Comparison of ENCODE assay signal across 8 cellular contexts in the genomic region with DNA sequence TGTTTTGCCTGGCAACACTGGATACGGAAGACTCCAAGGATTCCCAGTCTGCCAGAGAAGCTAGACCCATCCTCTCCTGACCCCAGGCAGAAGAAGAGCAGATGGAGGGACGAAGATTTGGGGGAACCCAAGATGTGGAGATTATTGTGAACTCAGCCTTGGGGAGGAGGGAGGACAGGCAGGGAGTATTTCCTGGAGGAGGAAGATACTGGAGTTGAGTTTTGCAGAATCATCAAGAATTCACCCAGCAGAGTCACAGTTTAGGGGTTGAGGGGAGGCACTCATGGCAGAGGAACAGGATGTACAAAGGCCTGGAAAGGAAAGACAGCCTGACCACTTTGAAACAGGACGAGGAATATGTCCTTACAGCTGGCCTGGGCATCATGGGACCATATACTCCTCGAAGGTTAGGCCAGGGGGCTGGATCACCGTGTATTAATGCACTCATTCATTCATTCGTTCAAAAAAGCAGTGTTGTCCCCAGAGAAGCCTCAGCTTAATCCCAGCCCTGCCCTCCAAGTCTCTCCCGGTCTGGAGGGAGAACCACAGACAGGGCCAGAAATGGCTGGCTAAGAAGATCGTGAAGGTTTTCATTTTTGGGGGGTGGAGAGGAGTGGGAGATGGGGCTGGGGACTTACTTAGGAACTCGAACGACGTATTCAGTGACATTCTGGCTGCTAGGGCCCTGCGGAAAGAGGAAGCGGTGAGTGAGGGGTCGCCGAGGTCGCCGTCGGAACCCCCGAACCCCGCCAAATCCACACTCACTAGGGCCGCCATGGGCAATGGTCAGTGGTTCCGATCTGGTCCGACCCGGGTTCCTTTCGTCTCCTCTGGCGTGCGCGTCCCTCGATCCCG. TPM values are rescaled to one million over a fixed set of nuclear protein-coding genes. Genes with fewer than 3 reads are reported as not detected.
DNase-seq lines count a peak whose midpoint lies in the region; ATAC-seq and TF ChIP-seq lines count a peak whose summit lies in the region.

No MANE protein-coding gene starts in this region.

- H2AFZ ChIP-seq in fibroblast of lung (ENCODE audit: low read length): peak overlapping the region; percentile 75

- peaks cover 19% of the 10 kb centered on the region for H3K79me2 ChIP-seq in fibroblast of lung (ENCODE audit: control insufficient read depth, insufficient read depth, low read length)

- H3K36me3 ChIP-seq in SK-N-MC (ENCODE audit: insufficient read depth, low read length) (peaks cover 35% of the 10 kb centered on the region), fibroblast of lung (ENCODE audit: control insufficient read depth, insufficient read depth, low read length) (peaks cover 12% of the 10 kb centered on the region)

- H3K4me3 ChIP-seq in SK-N-MC (peak overlapping the region; percentile 81), fibroblast of lung (replicated peaks in 1 of 4; ENCODE audit: control extremely low read depth in 1 of 4, insufficient read depth in 1 of 4, low read depth in 3 of 4, low read length in 4 of 4) (peak overlapping the region; percentile 66 to 94 (median 84)), skeletal muscle cell (ENCODE audit: low read depth, low read length) (peak overlapping the region; percentile 88)

- no peaks in the 10 kb centered on the region for H3K9me3 ChIP-seq in SK-N-MC (ENCODE audit: low read depth, low read length)
- H3K9me3 ChIP-seq in fibroblast of lung (ENCODE audit: control insufficient read depth, insufficient read depth, low read depth, low read length): no peaks in the 10 kb centered on the region

- H3K27me3 ChIP-seq in fibroblast of lung (ENCODE audit: control insufficient read depth, insufficient read depth, low read length): no peaks in the 10 kb centered on the region

- peak; percentile 6 for ATAC-seq in GM21515 (IDR thresholded peaks at IDR 0.05; ENCODE audit: unreplicated experiment)
- ATAC-seq in GM21825 (IDR thresholded peaks at IDR 0.05; ENCODE audit: unreplicated experiment): no peak

- H3K27ac ChIP-seq in SK-N-MC (peak overlapping the region; percentile 46; the same call in 1 of the 2 replicates), fibroblast of lung (ENCODE audit: insufficient read depth, low read length) (peak overlapping the region; percentile 94)

- no peaks in the 10 kb centered on the region for H4K20me1 ChIP-seq in fibroblast of lung (ENCODE audit: control insufficient read depth, extremely low read depth, insufficient read depth, low read length)

- H3K4me2 ChIP-seq in fibroblast of lung (ENCODE audit: extremely low read depth, insufficient read depth, low read length): peak overlapping the region; percentile 99

- DNase-seq in SK-N-MC (ENCODE audit: low read depth, low spot score) (no peak), fibroblast of lung (ENCODE audit: low read depth in 2 of 2) (no peak), skeletal muscle cell (ENCODE audit: low read depth) (no peak), A172 (ENCODE audit: low spot score) (no peak), NOMO-1 (lab: John Stamatoyannopoulos, UW; ENCODE audit: unreplicated experiment in 2 of 2) (no peak), NCI-H524 treated with DMSO at 0.1 percent for 48 hours (lab: John Stamatoyannopoulos, UW) (no peak)

- no peak for TF ChIP-seq CTCF in fibroblast of lung (conservative IDR thresholded peaks at IDR 0.05 in 1 of 2, IDR thresholded peaks at IDR 0.05 in 1 of 2; ENCODE audit: low read depth in 1 of 2, low read length in 2 of 2)

- peaks cover 5% of the 10 kb centered on the region for H3K4me1 ChIP-seq in fibroblast of lung (ENCODE audit: control insufficient read depth, extremely low read depth, insufficient read depth, low read length)

- H3K9ac ChIP-seq in SK-N-MC (ENCODE audit: insufficient read length) (peak overlapping the region; percentile 87), fibroblast of lung (ENCODE audit: insufficient read depth, low read length) (peak overlapping the region; percentile 91)

RNA-seq across cellular contexts. Expression of a gene that starts 0.5 kb away (rescaled TPM):
- 50.4 and 52.1 TPM in 2 replicates for total RNA-seq in fibroblast of lung
- 43.0 and 54.5 TPM in 2 replicates for polyA plus RNA-seq in fibroblast of lung
- 61.7 and 65.1 TPM in 2 replicates for polyA plus RNA-seq in fibroblast of lung (2012)
- polyA minus RNA-seq in fibroblast of lung (ENCODE audit: low replicate concordance): 31.7 and 43.2 TPM in 2 replicates
- total RNA-seq in A172 (2014; rRNA removed; shearing (Covaris generic)): 76.6 and 93.8 TPM in 2 replicates

RNA-seq across cellular contexts. Expression of a gene that starts 16.7 kb away (rescaled TPM):
- 0.99 and 1.8 TPM in 2 replicates for total RNA-seq in fibroblast of lung
- 0.25 and 0.36 TPM in 2 replicates for polyA plus RNA-seq in fibroblast of lung
- polyA plus RNA-seq in fibroblast of lung (2012): 0.72 and 0.74 TPM in 2 replicates
- 0.85 and 1.3 TPM in 2 replicates for polyA minus RNA-seq in fibroblast of lung (ENCODE audit: low replicate concordance)
- total RNA-seq in A172 (2014; rRNA removed; shearing (Covaris generic)): 1.8 and 2.3 TPM in 2 replicates

RNA-seq across cellular contexts. Expression of a gene that starts 19.9 kb away (rescaled TPM):
- 26.5 and 28.9 TPM in 2 replicates for total RNA-seq in fibroblast of lung
- 6.3 and 9.5 TPM in 2 replicates for polyA plus RNA-seq in fibroblast of lung
- 35.2 and 37.5 TPM in 2 replicates for polyA plus RNA-seq in fibroblast of lung (2012)
- polyA minus RNA-seq in fibroblast of lung (ENCODE audit: low replicate concordance): 11.5 and 15.5 TPM in 2 replicates
- 63.5 and 66.2 TPM in 2 replicates for total RNA-seq in A172 (2014; rRNA removed; shearing (Covaris generic))

RNA-seq across cellular contexts. Expression of a gene that starts 31.1 kb away (rescaled TPM):
- total RNA-seq in fibroblast of lung: 39.8 and 54.7 TPM in 2 replicates
- polyA plus RNA-seq in fibroblast of lung: 34.0 and 37.8 TPM in 2 replicates
- 65.4 and 94.6 TPM in 2 replicates for polyA plus RNA-seq in fibroblast of lung (2012)
- polyA minus RNA-seq in fibroblast of lung (ENCODE audit: low replicate concordance): 53.9 and 78.1 TPM in 2 replicates
- total RNA-seq in A172 (2014; rRNA removed; shearing (Covaris generic)): 111 and 113 TPM in 2 replicates

RNA-seq across cellular contexts. Expression of a gene that starts 32.2 kb away (rescaled TPM):
- total RNA-seq in fibroblast of lung: 84.7 and 93.5 TPM in 2 replicates
- 66.0 and 101 TPM in 2 replicates for polyA plus RNA-seq in fibroblast of lung
- polyA plus RNA-seq in fibroblast of lung (2012): 190 and 249 TPM in 2 replicates
- polyA minus RNA-seq in fibroblast of lung (ENCODE audit: low replicate concordance): 90.6 and 183 TPM in 2 replicates
- total RNA-seq in A172 (2014; rRNA removed; shearing (Covaris generic)): 100.0 and 131 TPM in 2 replicates
